Comparison of ENCODE assay signal across 8 cellular contexts in the genomic region with DNA sequence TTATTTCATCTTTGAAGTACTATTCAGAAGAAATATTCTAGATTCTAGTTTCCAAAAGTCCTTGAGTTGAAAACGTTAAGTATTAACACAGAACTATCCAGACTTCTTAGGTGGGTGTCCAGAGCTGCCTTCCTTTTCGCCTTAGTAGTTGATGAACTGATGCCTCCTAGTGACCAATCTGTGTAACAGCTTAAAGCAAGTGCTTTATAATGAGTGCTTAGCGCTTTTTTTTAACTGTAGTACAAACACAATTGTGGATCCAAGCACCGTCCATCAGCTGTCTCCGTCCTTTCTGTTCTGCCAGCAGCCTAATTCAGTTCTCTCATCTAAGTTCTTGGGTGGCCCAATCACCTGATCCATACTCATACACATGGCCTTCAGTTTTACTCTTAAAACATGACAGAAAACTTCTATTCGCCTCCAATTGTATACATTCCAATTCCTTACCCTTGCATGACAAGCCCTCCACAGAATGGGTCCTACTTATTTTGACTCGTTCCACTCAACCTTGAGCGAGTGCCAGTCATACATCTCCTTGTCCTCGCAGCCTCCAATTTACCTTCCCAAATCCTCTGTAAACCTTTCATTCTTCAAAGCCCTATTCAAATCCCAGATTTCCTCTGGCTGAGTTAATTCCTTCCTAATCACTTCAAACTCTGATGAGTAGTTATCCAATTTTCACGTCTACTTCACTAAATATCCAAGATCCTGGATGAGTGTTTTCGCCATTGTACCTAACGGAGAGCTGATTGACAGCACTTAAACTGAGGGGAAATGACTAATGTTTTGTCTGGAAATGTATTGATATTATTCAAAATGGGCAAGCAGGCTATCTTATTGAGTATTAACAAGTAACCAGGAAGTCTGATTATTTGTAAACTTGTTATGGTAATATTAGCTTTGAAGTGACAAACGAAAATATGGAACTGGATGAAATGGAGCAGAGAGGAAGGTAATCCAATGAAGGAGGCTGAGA. TPM values are rescaled to one million over a fixed set of nuclear protein-coding genes. Genes with fewer than 3 reads are reported as not detected.
A peak's percentile ranks its signal among the peaks of the same experiment; 100 is the strongest.
DNase-seq lines count a peak whose midpoint lies in the region; ATAC-seq and TF ChIP-seq lines count a peak whose summit lies in the region.

No MANE protein-coding gene starts in this region.

- peak; percentile 51 for DNase-seq in AG04449 (ENCODE audit: low read depth, low spot score)
- DNase-seq in GM12865 (ENCODE audit: low read depth) = peak; percentile 82
- DNase-seq in HFF-Myc (ENCODE audit: extremely low read depth, low read depth) = peak; percentile 70
- peak; percentile 80 for DNase-seq in MM.1S
- peak; percentile 69 for DNase-seq in RPMI8226
- peak in 1 of 2 donors; percentile 41 for DNase-seq in central memory CD8-positive, alpha-beta T cell (ENCODE audit: low spot score in 2 of 2)
- DNase-seq in left lobe of liver (ENCODE audit: low spot score) = no peak
- no peak for DNase-seq in tibial artery

- H3K9me3 Mint-ChIP-seq in central memory CD8-positive, alpha-beta T cell = no peaks in the 10 kb centered on the region

- H3K27me3 ChIP-seq in MM.1S (replicated peaks; ENCODE audit: insufficient read depth, low read length) (no peaks in the 10 kb centered on the region), tibial artery (no peaks in the 10 kb centered on the region)

- intact Hi-C loops in tibial artery (cut with DNase I; ENCODE audit: low total_unique reads) = loop anchor here (2.0 kb wide), 1 partner anchor 511 kb away; no protein-coding TSS in a partner anchor

- no peaks in the 10 kb centered on the region; the same call in 1 of the 2 replicates for H4K20me1 ChIP-seq in MM.1S (ENCODE audit: insufficient read depth, low read length)

- peaks cover 19% of the 10 kb centered on the region for H3F3A ChIP-seq in MM.1S (ENCODE audit: insufficient read depth, low read length)

- H3K36me3 Mint-ChIP-seq in central memory CD8-positive, alpha-beta T cell (ENCODE audit: insufficient read depth) = peaks cover under 1% of the 10 kb centered on the region

- no peak overlapping the region for H3K9ac ChIP-seq in MM.1S (ENCODE audit: low read length)

- H3K9me2 ChIP-seq in MM.1S (replicated peaks; ENCODE audit: insufficient read depth, low read length) = no peaks in the 10 kb centered on the region

- H3K4me3 ChIP-seq in AG04449 (ENCODE audit: low read depth, low read length) (no peak overlapping the region), GM12865 (ENCODE audit: low read depth, low read length) (no peak overlapping the region), HFF-Myc (replicated peaks; ENCODE audit: low read depth, low read length) (no peak overlapping the region), MM.1S (ENCODE audit: low read length) (no peak overlapping the region), tibial artery (no peak overlapping the region)

- no peak overlapping the region for H2AFZ ChIP-seq in MM.1S (ENCODE audit: low read length)

- no peak overlapping the region for H3K4me2 ChIP-seq in MM.1S (ENCODE audit: low read depth, low read length)

- peak; percentile 79 for ATAC-seq in central memory CD8-positive, alpha-beta T cell (replicated peaks; ENCODE audit: extremely low read depth, poor library complexity, severe bottlenecking)
- ATAC-seq in left lobe of liver = peak; percentile 88

- H3K4me1 Mint-ChIP-seq in central memory CD8-positive, alpha-beta T cell = peaks cover 13% of the 10 kb centered on the region

- H3K9me3 ChIP-seq in MM.1S (replicated peaks; ENCODE audit: insufficient read depth, low read length) (no peaks in the 10 kb centered on the region), tibial artery (no peaks in the 10 kb centered on the region)

- H3K36me3 ChIP-seq in MM.1S (replicated peaks; ENCODE audit: insufficient read depth, low read length) (no peaks in the 10 kb centered on the region), tibial artery (no peaks in the 10 kb centered on the region)

- H3K27ac ChIP-seq in MM.1S (ENCODE audit: low read length) = no peak overlapping the region
- H3K27ac ChIP-seq in tibial artery = no peak overlapping the region

- CTCF ChIA-PET in AG04449 (lab: Yijun Ruan, JAX) = interaction anchor here (0.7 to 6.6 kb wide), 28 partner anchors 9 to 552 kb away, joined by 3 to 97 read pairs (median 3); a partner anchor contains a TSS

- POLR2A ChIA-PET in AG04449 (lab: Yijun Ruan, JAX) = interaction anchor here (0.7 kb wide), 1 partner anchor 288 kb away, joined by 3 read pairs; no protein-coding TSS in a partner anchor

- H3K4me1 ChIP-seq in MM.1S (ENCODE audit: low read length) (peaks cover 7% of the 10 kb centered on the region), tibial artery (peaks cover 0 to 16% (median 1%) of the 10 kb centered on the region in 4 donors)

- peak; percentile 57 for TF ChIP-seq CTCF in AG04449 (IDR thresholded peaks at IDR 0.05; ENCODE audit: insufficient read depth, low read length, missing control alignments)
- TF ChIP-seq CTCF in GM12865 (IDR thresholded peaks at IDR 0.05; ENCODE audit: insufficient read depth, low read depth, low read length, missing control alignments) = peak; percentile 78
- peak; percentile 76 for TF ChIP-seq CTCF in HFF-Myc (IDR thresholded peaks at IDR 0.05; ENCODE audit: low read depth, low read length, missing control alignments)
- TF ChIP-seq CTCF in MM.1S (IDR thresholded peaks at IDR 0.05; ENCODE audit: low read length) = peak; percentile 82
- TF ChIP-seq CTCF in tibial artery (IDR thresholded peaks at IDR 0.05) = peak; percentile 82 to 91

- H3K27me3 Mint-ChIP-seq in central memory CD8-positive, alpha-beta T cell = no peaks in the 10 kb centered on the region

- H3K4me3 Mint-ChIP-seq in central memory CD8-positive, alpha-beta T cell = no peak overlapping the region

- no peak overlapping the region for H3K27ac Mint-ChIP-seq in central memory CD8-positive, alpha-beta T cell (ENCODE audit: low read depth)

- no peaks in the 10 kb centered on the region for H3K79me2 ChIP-seq in MM.1S (ENCODE audit: low read length)

RNA-seq across cellular contexts. Expression of a gene that starts 5.8 kb away (rescaled TPM):
- total RNA-seq in left lobe of liver = 2.2 TPM

RNA-seq across cellular contexts. Expression of a gene that starts 47.1 kb away (rescaled TPM):
- 64.0 TPM for total RNA-seq in left lobe of liver

Comparison
In these comparisons a context has a peak if more than half of its experiments do, and no peak if none do; other contexts are left out.
1. DNase-seq: peak in AG04449 (single experiment), GM12865 (single experiment), HFF-Myc (single experiment), MM.1S (single experiment) and RPMI8226 (single experiment); none in left lobe of liver (single experiment) and tibial artery (0 of 2).
2. Peak in every context shown above with its lines, with median percentiles within 50 percentile points of each other: CTCF ChIP-seq.